14 cellular contexts compared by ENCODE assay signal in genomic region chr22:39098576-39098975, GRCh38. TPM values are rescaled to one million over a fixed set of nuclear protein-coding genes. Genes with fewer than 3 reads are reported as not detected.
A peak's percentile ranks its signal among the peaks of the same experiment; 100 is the strongest.
DNase-seq lines count a peak whose midpoint lies in the region; ATAC-seq and TF ChIP-seq lines count a peak whose summit lies in the region.
"Had no signal": no experiment of that assay in that cellular context is flagged by ENCODE, and none has a peak within 500 bp of the region (broad histone marks: within the 10 kb centered on the region; RNA-seq: fewer than 3 reads in every experiment).

No MANE protein-coding gene starts in this region.

- DNase-seq in CD4-positive, CD25-positive, alpha-beta regulatory T cell: no peak
- peak; percentile 52 for DNase-seq in GM12865 (ENCODE audit: low read depth)
- DNase-seq in activated CD8-positive, alpha-beta T cell treated with anti-CD3 and anti-CD28 coated beads for 36 hours: no peak
- no peak for DNase-seq in naive thymus-derived CD4-positive, alpha-beta T cell
- DNase-seq in NCI-H524 (lab: John Stamatoyannopoulos, UW): no peak
- DNase-seq in kidney tubule cell (ENCODE audit: low spot score): no peak
- DNase-seq: central memory CD4-positive, alpha-beta T cell; left lung; NCI-H1417; NCI-H2227 treated with DMSO at 0.1 percent for 48 hours; SJCRH30; substantia nigra had no signal

- no peaks in the 10 kb centered on the region for H3K36me3 Mint-ChIP-seq in CD4-positive, CD25-positive, alpha-beta regulatory T cell
- no peaks in the 10 kb centered on the region for H3K36me3 Mint-ChIP-seq in activated CD8-positive, alpha-beta T cell treated with anti-CD3 and anti-CD28 coated beads for 36 hours (ENCODE audit: low read depth)
- H3K36me3 Mint-ChIP-seq in naive thymus-derived CD4-positive, alpha-beta T cell: peaks cover 0 to 5% (median 0%) of the 10 kb centered on the region in 5 donors

- POLR2A ChIA-PET in activated CD8-positive, alpha-beta T cell treated with anti-CD3 and anti-CD28 coated beads for 36 hours (lab: Charles Lee): interaction anchor here (0.6 to 1.6 kb wide), 3 partner anchors 12 to 227 kb away, joined by 3 to 5 read pairs (median 3); no protein-coding TSS in a partner anchor
- POLR2A ChIA-PET in naive thymus-derived CD4-positive, alpha-beta T cell (lab: Charles Lee): interaction anchor here (0.6 to 1.2 kb wide), 3 partner anchors 14 to 71 kb away, joined by 3 read pairs; no protein-coding TSS in a partner anchor

- no peaks in the 10 kb centered on the region for H3K27me3 Mint-ChIP-seq in CD4-positive, CD25-positive, alpha-beta regulatory T cell
- H3K27me3 Mint-ChIP-seq in activated CD8-positive, alpha-beta T cell treated with anti-CD3 and anti-CD28 coated beads for 36 hours: no peaks in the 10 kb centered on the region
- no peaks in the 10 kb centered on the region for H3K27me3 Mint-ChIP-seq in naive thymus-derived CD4-positive, alpha-beta T cell

- H3K4me3 Mint-ChIP-seq in CD4-positive, CD25-positive, alpha-beta regulatory T cell: peak overlapping the region in 3 of 4 donors; percentile 8 to 87 (median 77)
- peak overlapping the region; percentile 46 for H3K4me3 Mint-ChIP-seq in activated CD8-positive, alpha-beta T cell treated with anti-CD3 and anti-CD28 coated beads for 36 hours
- peak overlapping the region in 1 of 10 donors; percentile 69 for H3K4me3 Mint-ChIP-seq in naive thymus-derived CD4-positive, alpha-beta T cell

- H3K4me1 Mint-ChIP-seq in CD4-positive, CD25-positive, alpha-beta regulatory T cell: peaks cover 5 to 65% (median 36%) of the 10 kb centered on the region in 4 donors
- H3K4me1 Mint-ChIP-seq in activated CD8-positive, alpha-beta T cell treated with anti-CD3 and anti-CD28 coated beads for 36 hours (ENCODE audit: low read depth): peaks cover 72% of the 10 kb centered on the region
- H3K4me1 Mint-ChIP-seq in naive thymus-derived CD4-positive, alpha-beta T cell: peaks cover 19 to 66% (median 56%) of the 10 kb centered on the region in 7 donors

- peak overlapping the region; percentile 91 to 98 (median 95) for H3K27ac Mint-ChIP-seq in CD4-positive, CD25-positive, alpha-beta regulatory T cell
- peak overlapping the region; percentile 92 for H3K27ac Mint-ChIP-seq in activated CD8-positive, alpha-beta T cell treated with anti-CD3 and anti-CD28 coated beads for 36 hours
- H3K27ac Mint-ChIP-seq in naive thymus-derived CD4-positive, alpha-beta T cell: peak overlapping the region in 6 of 9 donors; percentile 24 to 88 (median 63)

- TF ChIP-seq CTCF in GM12865 (IDR thresholded peaks at IDR 0.05; ENCODE audit: insufficient read depth, low read depth, low read length, missing control alignments): no peak
- no peak for TF ChIP-seq CTCF in activated CD8-positive, alpha-beta T cell treated with anti-CD3 and anti-CD28 coated beads for 36 hours (IDR thresholded peaks at IDR 0.05)

- H3K4me3 ChIP-seq in CD4-positive, CD25-positive, alpha-beta regulatory T cell (ENCODE audit: low read depth, low read length): no peak overlapping the region
- peak overlapping the region; percentile 82 for H3K4me3 ChIP-seq in GM12865 (ENCODE audit: low read depth, low read length)
- H3K4me3 ChIP-seq in naive thymus-derived CD4-positive, alpha-beta T cell (ENCODE audit: low read length): no peak overlapping the region
- H3K4me3 ChIP-seq: left lung, SJCRH30 had no signal

- CTCF ChIA-PET in activated CD8-positive, alpha-beta T cell treated with anti-CD3 and anti-CD28 coated beads for 36 hours (lab: Charles Lee): interaction anchor here (0.7 to 2.6 kb wide), 6 partner anchors 10 to 37 kb away, joined by 3 to 10 read pairs (median 7); no protein-coding TSS in a partner anchor
- CTCF ChIA-PET in naive thymus-derived CD4-positive, alpha-beta T cell (lab: Charles Lee): interaction anchor here (1.9 kb wide), 1 partner anchor 20 kb away, joined by 8 read pairs; no protein-coding TSS in a partner anchor

- no peak for ATAC-seq in CD4-positive, CD25-positive, alpha-beta regulatory T cell (ENCODE audit: low read depth in 2 of 2)
- ATAC-seq in activated CD8-positive, alpha-beta T cell treated with anti-CD3 and anti-CD28 coated beads for 36 hours: no peak
- no peak for ATAC-seq in naive thymus-derived CD4-positive, alpha-beta T cell
- no peak for ATAC-seq in HG03521 (IDR thresholded peaks at IDR 0.05; ENCODE audit: unreplicated experiment)
- ATAC-seq: left lung had no signal

- H3K9me3 Mint-ChIP-seq in CD4-positive, CD25-positive, alpha-beta regulatory T cell: no peaks in the 10 kb centered on the region
- H3K9me3 Mint-ChIP-seq in activated CD8-positive, alpha-beta T cell treated with anti-CD3 and anti-CD28 coated beads for 36 hours: no peaks in the 10 kb centered on the region
- H3K9me3 Mint-ChIP-seq in naive thymus-derived CD4-positive, alpha-beta T cell: no peaks in the 10 kb centered on the region

- H3K4me1 ChIP-seq in CD4-positive, CD25-positive, alpha-beta regulatory T cell (ENCODE audit: control insufficient read depth, insufficient read depth, low read length, poor library complexity, severe bottlenecking): peaks cover 59% of the 10 kb centered on the region
- peaks cover 45 to 69% of the 10 kb centered on the region in 2 donors for H3K4me1 ChIP-seq in naive thymus-derived CD4-positive, alpha-beta T cell (ENCODE audit: control insufficient read depth in 2 of 2, insufficient read depth in 2 of 2, low read length in 2 of 2)
- H3K4me1 ChIP-seq: SJCRH30 had no signal

- no peaks in the 10 kb centered on the region for H3K27me3 ChIP-seq in CD4-positive, CD25-positive, alpha-beta regulatory T cell (ENCODE audit: control insufficient read depth, insufficient read depth, low read length)
- no peaks in the 10 kb centered on the region for H3K27me3 ChIP-seq in naive thymus-derived CD4-positive, alpha-beta T cell (ENCODE audit: control insufficient read depth in 2 of 2, insufficient read depth in 2 of 2, low read length in 2 of 2)
- H3K27me3 ChIP-seq: left lung, SJCRH30 had no signal

- peak overlapping the region; percentile 93 for H3K27ac ChIP-seq in CD4-positive, CD25-positive, alpha-beta regulatory T cell (ENCODE audit: insufficient read depth, low read length, poor library complexity, severe bottlenecking)
- H3K27ac ChIP-seq in naive thymus-derived CD4-positive, alpha-beta T cell (ENCODE audit: low read depth, low read length): no peak overlapping the region
- H3K27ac ChIP-seq: KMS-11, SJCRH30 had no signal

- intact Hi-C loops in activated CD8-positive, alpha-beta T cell treated with anti-CD3 and anti-CD28 coated beads for 36 hours (cut with micrococcal nuclease): no loop called here
- intact Hi-C loops in naive thymus-derived CD4-positive, alpha-beta T cell (cut with micrococcal nuclease): loop anchor here in 1 of 2 donors (5.0 kb wide), 1 partner anchor 56 kb away; the partner anchor contains the start of gene APOBEC3F

- H3K36me3 ChIP-seq in CD4-positive, CD25-positive, alpha-beta regulatory T cell (ENCODE audit: control insufficient read depth, insufficient read depth, low read length): no peaks in the 10 kb centered on the region
- H3K36me3 ChIP-seq in naive thymus-derived CD4-positive, alpha-beta T cell (ENCODE audit: control insufficient read depth in 2 of 3, insufficient read depth in 3 of 3, low read length in 3 of 3): no peaks in the 10 kb centered on the region
- H3K36me3 ChIP-seq: left lung, SJCRH30 had no signal

- H3K9me3 ChIP-seq in CD4-positive, CD25-positive, alpha-beta regulatory T cell (ENCODE audit: control insufficient read depth in 2 of 2, low read length in 2 of 2): no peaks in the 10 kb centered on the region
- no peaks in the 10 kb centered on the region for H3K9me3 ChIP-seq in naive thymus-derived CD4-positive, alpha-beta T cell (ENCODE audit: control insufficient read depth in 2 of 3, low read length in 3 of 3)
- H3K9me3 ChIP-seq: left lung, SJCRH30 had no signal

RNA-seq across cellular contexts. Expression of gene APOBEC3H, which starts 1.5 kb away (rescaled TPM):
- 4.9 TPM for total RNA-seq in CD4-positive, CD25-positive, alpha-beta regulatory T cell
- polyA plus RNA-seq in CD4-positive, CD25-positive, alpha-beta regulatory T cell: 1 to 10 TPM; 1.7 to 7.8 (median 2.2) TPM
- 1 to 10 TPM; 6.8 to 7.1 TPM for total RNA-seq in activated CD8-positive, alpha-beta T cell treated with anti-CD3 and anti-CD28 coated beads for 36 hours
- 10 to 100 TPM in 1 of 5 experiments, 1 to 10 TPM in 1, under 1 TPM in 2, not detected in 1; 0.29 to 31.3 (median 1.5) TPM for total RNA-seq in naive thymus-derived CD4-positive, alpha-beta T cell
- polyA plus RNA-seq in naive thymus-derived CD4-positive, alpha-beta T cell: not detected
- total RNA-seq: SJCRH30 had no signal

RNA-seq across cellular contexts. Expression of gene APOBEC3G, which starts 21.5 kb away (rescaled TPM):
- 49.0 TPM for total RNA-seq in CD4-positive, CD25-positive, alpha-beta regulatory T cell
- 100 to 1,000 TPM in 1 of 4 donors, 10 to 100 TPM in 3; 51.0 to 105 (median 75.6) TPM for polyA plus RNA-seq in CD4-positive, CD25-positive, alpha-beta regulatory T cell
- 10 to 100 TPM; 66.0 to 66.5 TPM for total RNA-seq in activated CD8-positive, alpha-beta T cell treated with anti-CD3 and anti-CD28 coated beads for 36 hours
- 10 to 100 TPM; 18.5 to 93.2 (median 21.0) TPM for total RNA-seq in naive thymus-derived CD4-positive, alpha-beta T cell
- 10 to 100 TPM; 22.9 to 32.7 TPM for polyA plus RNA-seq in naive thymus-derived CD4-positive, alpha-beta T cell
- total RNA-seq: SJCRH30 had no signal

RNA-seq across cellular contexts. Expression of gene CBX7, which starts 53.9 kb away (rescaled TPM):
- 102 TPM for total RNA-seq in CD4-positive, CD25-positive, alpha-beta regulatory T cell
- polyA plus RNA-seq in CD4-positive, CD25-positive, alpha-beta regulatory T cell: 10 to 100 TPM; 27.7 to 44.6 (median 35.4) TPM
- total RNA-seq in activated CD8-positive, alpha-beta T cell treated with anti-CD3 and anti-CD28 coated beads for 36 hours: 10 to 100 TPM; 23.6 to 25.0 TPM
- 100 to 1,000 TPM in 2 of 5 experiments, 10 to 100 TPM in 3; 14.2 to 164 (median 76.9) TPM for total RNA-seq in naive thymus-derived CD4-positive, alpha-beta T cell
- 10 to 100 TPM; 24.1 to 32.7 TPM for polyA plus RNA-seq in naive thymus-derived CD4-positive, alpha-beta T cell

RNA-seq across cellular contexts. Expression of gene APOBEC3F, which starts 57.9 kb away (rescaled TPM):
- total RNA-seq in CD4-positive, CD25-positive, alpha-beta regulatory T cell: 17.6 TPM
- polyA plus RNA-seq in CD4-positive, CD25-positive, alpha-beta regulatory T cell: 10 to 100 TPM in 2 of 4 donors, 1 to 10 TPM in 2; 7.8 to 18.4 (median 10.4) TPM
- 10 to 100 TPM; 20.7 to 25.0 TPM for total RNA-seq in activated CD8-positive, alpha-beta T cell treated with anti-CD3 and anti-CD28 coated beads for 36 hours
- total RNA-seq in naive thymus-derived CD4-positive, alpha-beta T cell: 10 to 100 TPM; 12.5 to 40.4 (median 12.7) TPM
- 1 to 10 TPM; 4.9 to 9.1 TPM for polyA plus RNA-seq in naive thymus-derived CD4-positive, alpha-beta T cell
- total RNA-seq: SJCRH30 had no signal
